Comparison of ENCODE assay signal across 8 cellular contexts in the genomic region with DNA sequence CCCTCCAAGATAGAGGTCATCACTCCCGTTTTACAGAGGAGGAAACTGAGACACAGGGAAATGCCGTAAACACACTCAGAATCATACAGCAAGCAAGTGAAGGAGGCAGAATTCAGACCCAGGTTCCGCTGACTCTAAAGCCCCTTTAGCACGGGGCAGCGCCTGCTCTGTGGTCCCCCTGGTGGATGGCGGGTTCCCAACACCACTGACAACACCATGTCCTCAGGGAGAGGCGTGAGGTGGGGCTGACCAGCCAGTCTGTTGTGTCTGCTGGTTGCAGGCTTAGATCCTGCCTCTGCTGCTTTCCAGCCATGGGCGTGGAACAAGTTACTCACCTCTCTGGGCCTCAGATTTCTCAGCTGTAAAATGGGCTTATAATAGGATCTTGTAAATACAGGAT.
DNase-seq lines count a peak whose midpoint lies in the region; ATAC-seq, FAIRE-seq and TF ChIP-seq lines count a peak whose summit lies in the region.

No MANE protein-coding gene starts in this region.

- H3K79me2 ChIP-seq in astrocyte (ENCODE audit: insufficient read depth, low read length): no peaks in the 10 kb centered on the region

- no peaks in the 10 kb centered on the region for H4K20me1 ChIP-seq in astrocyte (ENCODE audit: insufficient read depth, low read length)

- H3K9me3 ChIP-seq in Caco-2 (no peaks in the 10 kb centered on the region), astrocyte (ENCODE audit: insufficient read depth, low read depth, low read length) (no peaks in the 10 kb centered on the region), liver (ENCODE audit: control insufficient read depth in 4 of 4, low read length in 3 of 4) (no peaks in the 10 kb centered on the region)

- no peak for ATAC-seq in GM21381 (IDR thresholded peaks at IDR 0.05; ENCODE audit: unreplicated experiment)
- no peak for ATAC-seq in HG03342 (IDR thresholded peaks at IDR 0.05; ENCODE audit: unreplicated experiment)
- no peak for ATAC-seq in effector memory CD8-positive, alpha-beta T cell (replicated peaks)

- no TSS peak for BruUV-seq in Caco-2 (replicated peaks; lab: Mats Ljungman, UMichigan)

- no peak overlapping the region for H3K4me2 ChIP-seq in astrocyte (ENCODE audit: low read length)

- no peak overlapping the region for H2AFZ ChIP-seq in astrocyte (ENCODE audit: low read depth, low read length)

- H3K27ac Mint-ChIP-seq in Caco-2 (ENCODE audit: unreplicated experiment): no peak overlapping the region
- no peak overlapping the region for H3K27ac Mint-ChIP-seq in astrocyte (ENCODE audit: unreplicated experiment)
- H3K27ac Mint-ChIP-seq in effector memory CD8-positive, alpha-beta T cell: no peak overlapping the region

- peak in 1 of 2 donors; percentile 65 for TF ChIP-seq RAD21 in liver (IDR thresholded peaks at IDR 0.05)

- POLR2A ChIA-PET in Caco-2 (lab: Charles Lee): no interaction called here

- 26% methylated on average over 8 of the region's 8 CpGs for WGBS in liver

- H3K27me3 ChIP-seq in Caco-2 (replicated peaks; ENCODE audit: control insufficient read depth, insufficient read depth, low read length) (no peaks in the 10 kb centered on the region), astrocyte (ENCODE audit: insufficient read depth, low read length) (peaks cover 46% of the 10 kb centered on the region), liver (ENCODE audit: control insufficient read depth in 4 of 4, insufficient read depth in 4 of 4, low read length in 3 of 4) (peaks cover 0 to 11% (median 6%) of the 10 kb centered on the region in 4 donors)

- H3K4me3 Mint-ChIP-seq in Caco-2 (ENCODE audit: unreplicated experiment) (no peak overlapping the region), astrocyte (ENCODE audit: unreplicated experiment) (no peak overlapping the region)
- no peak overlapping the region for H3K4me3 Mint-ChIP-seq in effector memory CD8-positive, alpha-beta T cell

- CTCF ChIA-PET in Caco-2 (lab: Charles Lee): no interaction called here

- FAIRE-seq in astrocyte (lab: Jason Lieb, UNC): no peak

- TF ChIP-seq CTCF in Caco-2 (IDR thresholded peaks at IDR 0.05; ENCODE audit: insufficient read depth in 1 of 2, low read depth in 1 of 2, low read length in 1 of 2, severe bottlenecking in 1 of 2, unreplicated experiment in 1 of 2): peak; percentile 33 to 60
- TF ChIP-seq CTCF in astrocyte (IDR thresholded peaks at IDR 0.05; ENCODE audit: insufficient read depth, low read depth, low read length): peak; percentile 45
- TF ChIP-seq CTCF in liver (IDR thresholded peaks at IDR 0.05; ENCODE audit: low read depth, low read length, missing input control): peak; percentile 39

- peak; percentile 47 to 51 for DNase-seq in Caco-2
- DNase-seq in HuH-7 (ENCODE audit: low spot score): peak; percentile 69
- DNase-seq in astrocyte (ENCODE audit: low read depth): no peak
- DNase-seq in T-helper 9 cell: no peak
- DNase-seq in effector memory CD8-positive, alpha-beta T cell: no peak

- H3K4me1 Mint-ChIP-seq in Caco-2 (ENCODE audit: low read depth, unreplicated experiment): no peaks in the 10 kb centered on the region
- no peaks in the 10 kb centered on the region for H3K4me1 Mint-ChIP-seq in astrocyte (ENCODE audit: low read depth, unreplicated experiment)
- peaks cover 0 to 3% of the 10 kb centered on the region in 2 donors for H3K4me1 Mint-ChIP-seq in effector memory CD8-positive, alpha-beta T cell (ENCODE audit: low read depth in 2 of 2)

- H3K9me3 Mint-ChIP-seq in Caco-2 (ENCODE audit: unreplicated experiment): no peaks in the 10 kb centered on the region
- peaks cover 1% of the 10 kb centered on the region for H3K9me3 Mint-ChIP-seq in astrocyte (ENCODE audit: unreplicated experiment)
- H3K9me3 Mint-ChIP-seq in effector memory CD8-positive, alpha-beta T cell: no peaks in the 10 kb centered on the region

- H3K27ac ChIP-seq in astrocyte (ENCODE audit: low read depth, low read length) (no peak overlapping the region), liver (ENCODE audit: low read depth in 1 of 2, low read length in 2 of 2) (no peak overlapping the region)

- intact Hi-C loops in Caco-2 (cut with micrococcal nuclease; ENCODE audit: unreplicated experiment): loop anchor here (10.0 kb wide), 1 partner anchor 311 kb away; no protein-coding TSS in a partner anchor

- H3K9ac ChIP-seq in astrocyte (ENCODE audit: low read length) (no peak overlapping the region), liver (ENCODE audit: low read depth in 1 of 2, low read length in 2 of 2) (no peak overlapping the region)

- H3K36me3 Mint-ChIP-seq in Caco-2 (ENCODE audit: insufficient read depth, unreplicated experiment): no peaks in the 10 kb centered on the region
- no peaks in the 10 kb centered on the region for H3K36me3 Mint-ChIP-seq in astrocyte (ENCODE audit: low read depth, unreplicated experiment)
- no peaks in the 10 kb centered on the region for H3K36me3 Mint-ChIP-seq in effector memory CD8-positive, alpha-beta T cell (ENCODE audit: insufficient read depth)

- H3K4me3 ChIP-seq in Caco-2 (ENCODE audit: low read depth, low read length) (no peak overlapping the region), astrocyte (ENCODE audit: insufficient read depth, low read depth, low read length) (no peak overlapping the region), liver (ENCODE audit: low read depth in 1 of 3, low read length in 3 of 3) (no peak overlapping the region)

- no peaks in the 10 kb centered on the region for H3K4me1 ChIP-seq in Caco-2
- H3K4me1 ChIP-seq in astrocyte (ENCODE audit: insufficient read depth, low read length): no peaks in the 10 kb centered on the region
- H3K4me1 ChIP-seq in liver (ENCODE audit: control insufficient read depth in 4 of 4, insufficient read depth in 4 of 4, low read length in 3 of 4): no peaks in the 10 kb centered on the region

- H3K27me3 Mint-ChIP-seq in Caco-2 (ENCODE audit: insufficient read depth, unreplicated experiment) (peaks cover 7% of the 10 kb centered on the region), astrocyte (ENCODE audit: low read depth, unreplicated experiment) (peaks cover 74% of the 10 kb centered on the region)
- H3K27me3 Mint-ChIP-seq in effector memory CD8-positive, alpha-beta T cell: peaks cover 42 to 72% of the 10 kb centered on the region in 2 donors

- H3K36me3 ChIP-seq in Caco-2 (ENCODE audit: control insufficient read depth, insufficient read depth, low read length): no peaks in the 10 kb centered on the region
- no peaks in the 10 kb centered on the region for H3K36me3 ChIP-seq in astrocyte (ENCODE audit: insufficient read depth, low read length)
- no peaks in the 10 kb centered on the region for H3K36me3 ChIP-seq in liver (ENCODE audit: control insufficient read depth in 4 of 4, insufficient read depth in 3 of 4, low read depth in 1 of 4, low read length in 3 of 4)

TF ChIP-seq in liver, 16 proteins besides CTCF, POLR2A, EP300 and RAD21:
- TF ChIP-seq, protein P1, sequence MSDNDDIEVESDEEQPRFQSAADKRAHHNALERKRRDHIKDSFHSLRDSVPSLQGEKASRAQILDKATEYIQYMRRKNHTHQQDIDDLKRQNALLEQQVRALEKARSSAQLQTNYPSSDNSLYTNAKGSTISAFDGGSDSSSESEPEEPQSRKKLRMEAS (IDR thresholded peaks at IDR 0.05): no peak
TF ChIP-seq in liver: peak in this region for 0.

Comparison
In these comparisons a context has a peak if more than half of its experiments do, and no peak if none do; other contexts are left out.
1. DNase-seq: peak in Caco-2 (2 of 2) and HuH-7 (single experiment); none in astrocyte (single experiment), T-helper 9 cell (single experiment) and effector memory CD8-positive, alpha-beta T cell (0 of 3).
2. Peak in every context shown above with its lines, with median percentiles within 50 percentile points of each other: CTCF ChIP-seq.